8 cellular contexts compared by ENCODE assay signal in genomic region chr2:112275887-112276773, GRCh38. TPM values are rescaled to one million over a fixed set of nuclear protein-coding genes. Genes with fewer than 3 reads are reported as not detected.
DNase-seq lines count a peak whose midpoint lies in the region; ATAC-seq and TF ChIP-seq lines count a peak whose summit lies in the region.

No MANE protein-coding gene starts in this region.

- H3K9me3 ChIP-seq in lung (ENCODE audit: control insufficient read depth in 2 of 2, insufficient read depth in 1 of 2, low read length in 1 of 2) = no peaks in the 10 kb centered on the region

- no peaks in the 10 kb centered on the region for H3K9me3 Mint-ChIP-seq in activated CD8-positive, alpha-beta T cell treated with anti-CD3 and anti-CD28 coated beads for 36 hours

- no peaks in the 10 kb centered on the region for H3K27me3 ChIP-seq in lung (ENCODE audit: control insufficient read depth, insufficient read depth)

- H3K4me3 ChIP-seq in lung = peak overlapping the region; percentile 95

- POLR2A ChIA-PET in activated CD8-positive, alpha-beta T cell treated with anti-CD3 and anti-CD28 coated beads for 36 hours (lab: Charles Lee) = no interaction called here

- WGBS in lung, 2 donors = 1 to 2% methylated on average over 56 to 66 of the region's 66 CpGs

- H3K27ac Mint-ChIP-seq in activated CD8-positive, alpha-beta T cell treated with anti-CD3 and anti-CD28 coated beads for 36 hours = peak overlapping the region; percentile 98

- H3K36me3 Mint-ChIP-seq in activated CD8-positive, alpha-beta T cell treated with anti-CD3 and anti-CD28 coated beads for 36 hours (ENCODE audit: low read depth) = peaks cover 3% of the 10 kb centered on the region

- ATAC-seq in GM19372 (IDR thresholded peaks at IDR 0.05; ENCODE audit: low read depth, unreplicated experiment) (peak; percentile 50), HG03521 (IDR thresholded peaks at IDR 0.05; ENCODE audit: unreplicated experiment) (peak; percentile 47), lung (ENCODE audit: insufficient read depth, low FRiP score) (peak; percentile 80)
- peak; percentile 57 for ATAC-seq in activated CD8-positive, alpha-beta T cell treated with anti-CD3 and anti-CD28 coated beads for 36 hours

- intact Hi-C loops in activated CD8-positive, alpha-beta T cell treated with anti-CD3 and anti-CD28 coated beads for 36 hours (cut with micrococcal nuclease) = loop anchor here (5.0 kb wide), 2 partner anchors 156 to 306 kb away; partner anchors contain the start of genes CHCHD5 and RGPD8

- CTCF ChIA-PET in activated CD8-positive, alpha-beta T cell treated with anti-CD3 and anti-CD28 coated beads for 36 hours (lab: Charles Lee) = no interaction called here

- H3K27ac ChIP-seq in lung (ENCODE audit: low read depth in 1 of 2, low read length in 1 of 2) = peak overlapping the region; percentile 99 to 100

- H3K36me3 ChIP-seq in lung (ENCODE audit: control insufficient read depth in 2 of 2, insufficient read depth in 2 of 2, low read length in 2 of 2) = no peaks in the 10 kb centered on the region

- H3K4me1 ChIP-seq in lung (ENCODE audit: control insufficient read depth in 2 of 2, insufficient read depth in 2 of 2, low read length in 2 of 2) = peaks cover 0 to 1% of the 10 kb centered on the region in 2 donors

- H3K27me3 Mint-ChIP-seq in activated CD8-positive, alpha-beta T cell treated with anti-CD3 and anti-CD28 coated beads for 36 hours = no peaks in the 10 kb centered on the region

- H3K4me3 Mint-ChIP-seq in activated CD8-positive, alpha-beta T cell treated with anti-CD3 and anti-CD28 coated beads for 36 hours = peak overlapping the region; percentile 88

- no peak for TF ChIP-seq CTCF in activated CD8-positive, alpha-beta T cell treated with anti-CD3 and anti-CD28 coated beads for 36 hours (IDR thresholded peaks at IDR 0.05)
- TF ChIP-seq CTCF in lung (IDR thresholded peaks at IDR 0.05; ENCODE audit: control extremely low read depth, extremely low read depth) = no peak

- H3K4me1 Mint-ChIP-seq in activated CD8-positive, alpha-beta T cell treated with anti-CD3 and anti-CD28 coated beads for 36 hours (ENCODE audit: low read depth) = peaks cover 26% of the 10 kb centered on the region

- DNase-seq in C1 segment of cervical spinal cord (lab: John Stamatoyannopoulos, UW) (peak; percentile 16 to 85 (median 78)), NCI-H82 (lab: John Stamatoyannopoulos, UW) (peak; percentile 92), ecto neural progenitor cell (ENCODE audit: low spot score) (peak; percentile 88), lung (ENCODE audit: low spot score) (peak; percentile 87)
- peak; percentile 87 for DNase-seq in activated CD8-positive, alpha-beta T cell treated with anti-CD3 and anti-CD28 coated beads for 36 hours
- peak; percentile 62 to 78 (median 67) for DNase-seq in stimulated activated CD4-positive, alpha-beta T cell treated with anti-CD3 and anti-CD28 coated beads, TNF-alpha, amount 100 ng/mL, for 24 hours (ENCODE audit: low read depth in 3 of 3)

RNA-seq across cellular contexts. Expression of gene ZC3H6, which starts 0.7 kb away (rescaled TPM):
- 10 to 100 TPM; 16.9 to 17.6 TPM for total RNA-seq in activated CD8-positive, alpha-beta T cell treated with anti-CD3 and anti-CD28 coated beads for 36 hours
- 10 to 100 TPM in 1 of 2 donors, 1 to 10 TPM in 1; 9.6 to 15.5 TPM for total RNA-seq in lung
- 1 to 10 TPM; 1.1 to 3.5 TPM for polyA plus RNA-seq in lung

RNA-seq across cellular contexts. Expression of gene ZC3H8, which starts 21.3 kb away (rescaled TPM):
- 10 to 100 TPM; 16.7 to 22.1 TPM for total RNA-seq in activated CD8-positive, alpha-beta T cell treated with anti-CD3 and anti-CD28 coated beads for 36 hours
- 10 to 100 TPM in 1 of 2 donors, 1 to 10 TPM in 1; 6.5 to 24.9 TPM for total RNA-seq in lung
- 1 to 10 TPM; 2.1 to 4.1 TPM for polyA plus RNA-seq in lung

Comparison
In these comparisons a context has a peak if more than half of its experiments do, and no peak if none do; other contexts are left out.
1. Peak in every context shown above with its lines: DNase-seq, ATAC-seq, H3K4me3 ChIP-seq and H3K27ac ChIP-seq.